In genomic region chr4:125317526-125317880, GRCh38 we compare ENCODE assay signal across 8 cellular contexts. TPM values are rescaled to one million over a fixed set of nuclear protein-coding genes. Genes with fewer than 3 reads are reported as not detected.
A peak's percentile ranks its signal among the peaks of the same experiment; 100 is the strongest.
DNase-seq lines count a peak whose midpoint lies in the region; ATAC-seq and TF ChIP-seq lines count a peak whose summit lies in the region.

No MANE protein-coding gene starts in this region.

- H2AFZ ChIP-seq in MM.1S (ENCODE audit: low read length), result 0 out of 2 replicates have a peak overlapping the region, but pooled peaks have one; percentile 39

- H3K4me3 ChIP-seq in BE2C (ENCODE audit: low read depth, low read length) (peak overlapping the region; percentile 90), MM.1S (ENCODE audit: low read length) (peak overlapping the region; percentile 41; the same call in 1 of the 2 replicates), endodermal cell (ENCODE audit: low read length) (peak overlapping the region; percentile 88), urinary bladder (ENCODE audit: low read depth, low read length) (peak overlapping the region; percentile 84)

- H3K9ac ChIP-seq in MM.1S (ENCODE audit: low read length) (no peak overlapping the region), endodermal cell (ENCODE audit: extremely low read depth, low read length, poor library complexity, severe bottlenecking) (no peak overlapping the region)

- H3K36me3 Mint-ChIP-seq in endodermal cell (ENCODE audit: low read depth), result no peaks in the 10 kb centered on the region

- H4K20me1 ChIP-seq in MM.1S (ENCODE audit: insufficient read depth, low read length), result no peaks in the 10 kb centered on the region

- peaks cover 31% of the 10 kb centered on the region for H3K27me3 Mint-ChIP-seq in endodermal cell (ENCODE audit: insufficient read depth)

- H3K9me3 ChIP-seq in BE2C (no peaks in the 10 kb centered on the region), MM.1S (replicated peaks; ENCODE audit: insufficient read depth, low read length) (no peaks in the 10 kb centered on the region), endodermal cell (ENCODE audit: control insufficient read depth, low read length) (no peaks in the 10 kb centered on the region)

- no peak overlapping the region for H3K27ac Mint-ChIP-seq in endodermal cell

- H3K9me2 ChIP-seq in MM.1S (replicated peaks; ENCODE audit: insufficient read depth, low read length), result no peaks in the 10 kb centered on the region

- peaks cover 17% of the 10 kb centered on the region for H3K4me1 Mint-ChIP-seq in endodermal cell

- peak overlapping the region; percentile 93 for H3K4me2 ChIP-seq in MM.1S (ENCODE audit: low read depth, low read length)

- DNase-seq in BE2C (peak; percentile 77), MM.1S (peak; percentile 37), endodermal cell (peak; percentile 88), midbrain (lab: John Stamatoyannopoulos, UW) (peak; percentile 30), 8988T (no peak)
- DNase-seq in effector CD4-positive, alpha-beta T cell, result no peak

- no peaks in the 10 kb centered on the region for H3K9me3 Mint-ChIP-seq in endodermal cell

- no peak overlapping the region for H3K27ac ChIP-seq in MM.1S (ENCODE audit: low read length)
- no peak overlapping the region for H3K27ac ChIP-seq in endodermal cell (ENCODE audit: low read depth, low read length)
- no peak overlapping the region for H3K27ac ChIP-seq in urinary bladder (ENCODE audit: low read depth)

- no peaks in the 10 kb centered on the region for H3K79me2 ChIP-seq in MM.1S (ENCODE audit: low read length)

- peak; percentile 81 for TF ChIP-seq CTCF in BE2C (IDR thresholded peaks at IDR 0.05; ENCODE audit: low read depth, low read length)
- peak; percentile 48 for TF ChIP-seq CTCF in MM.1S (IDR thresholded peaks at IDR 0.05; ENCODE audit: low read length)
- peak; percentile 78 for TF ChIP-seq CTCF in endodermal cell (conservative IDR thresholded peaks at IDR 0.05)

- ATAC-seq in HG02981 (IDR thresholded peaks at IDR 0.05; ENCODE audit: unreplicated experiment), result no peak

- H3F3A ChIP-seq in MM.1S (ENCODE audit: insufficient read depth, low read length), result peaks cover 9% of the 10 kb centered on the region; the same call in 1 of the 2 replicates

- no peaks in the 10 kb centered on the region for H3K27me3 ChIP-seq in BE2C
- H3K27me3 ChIP-seq in MM.1S (replicated peaks; ENCODE audit: insufficient read depth, low read length), result no peaks in the 10 kb centered on the region
- peaks cover 25% of the 10 kb centered on the region for H3K27me3 ChIP-seq in endodermal cell (ENCODE audit: control insufficient read depth, insufficient read depth, low read length, poor library complexity, severe bottlenecking)

- peak overlapping the region; percentile 92 for H3K4me3 Mint-ChIP-seq in endodermal cell

- H3K36me3 ChIP-seq in BE2C (no peaks in the 10 kb centered on the region), MM.1S (replicated peaks; ENCODE audit: insufficient read depth, low read length) (no peaks in the 10 kb centered on the region), endodermal cell (ENCODE audit: control insufficient read depth, insufficient read depth, low read length) (no peaks in the 10 kb centered on the region), urinary bladder (ENCODE audit: insufficient read depth) (no peaks in the 10 kb centered on the region)

- peaks cover 6% of the 10 kb centered on the region; the same call in 1 of the 2 replicates for H3K4me1 ChIP-seq in BE2C
- H3K4me1 ChIP-seq in MM.1S (ENCODE audit: low read length), result peaks cover 12% of the 10 kb centered on the region
- H3K4me1 ChIP-seq in endodermal cell (ENCODE audit: control insufficient read depth, insufficient read depth, low read length), result peaks cover 4% of the 10 kb centered on the region
- H3K4me1 ChIP-seq in urinary bladder (ENCODE audit: insufficient read depth), result no peaks in the 10 kb centered on the region

- WGBS in endodermal cell (ENCODE audit: insufficient coverage in 1 of 2, insufficient read length in 1 of 2), 2 experiments, result 11 to 19% methylated on average over 17 to 23 of the region's 23 CpGs
- WGBS in urinary bladder, result 4% methylated on average over 23 of the region's 23 CpGs

RNA-seq across cellular contexts. Expression of gene FAT4, which starts 2.7 kb away (rescaled TPM):
- 1.8 TPM for polyA plus RNA-seq in BE2C (2012; ENCODE audit: insufficient read depth, insufficient read length, low read depth)
- 1 to 10 TPM in 1 of 2 donors, under 1 TPM in 1; 0.22 to 2.1 TPM for total RNA-seq in endodermal cell
- polyA plus RNA-seq in endodermal cell (2013, experiment 1 of 2), result 11.8 TPM
- 11.8 TPM for polyA plus RNA-seq in endodermal cell (2013, experiment 2 of 2)
- total RNA-seq in urinary bladder, result 118 TPM
- polyA plus RNA-seq in urinary bladder, result 5.2 TPM

Comparison
In these comparisons a context has a peak if more than half of its experiments do, and no peak if none do; other contexts are left out.
1. DNase-seq: peak in BE2C (single experiment), MM.1S (single experiment), endodermal cell (single experiment) and midbrain (single experiment); none in 8988T (single experiment) and effector CD4-positive, alpha-beta T cell (single experiment).
2. RNA of gene FAT4, which starts 2.7 kb away (total RNA-seq): 118 TPM in urinary bladder (single experiment); 0.22 to 2.1 TPM in endodermal cell; every median in the first group is over 10 times any median in the second.
3. Peak in every context shown above with its lines, with median percentiles within 50 percentile points of each other: H3K4me3 ChIP-seq and CTCF ChIP-seq.